20 cellular contexts compared by ENCODE assay signal in genomic region chr9:78273761-78274160, GRCh38.
"Had no signal": no experiment of that assay in that cellular context is flagged by ENCODE, and none has a peak within 500 bp of the region (broad histone marks: within the 10 kb centered on the region; RNA-seq: fewer than 3 reads in every experiment).

No MANE protein-coding gene starts in this region.

- H2AFZ ChIP-seq: neural progenitor cell had no signal

- H3K4me1 ChIP-seq: gastrocnemius medialis, heart left ventricle, neural progenitor cell, spleen had no signal

- H3K9me3 ChIP-seq: gastrocnemius medialis, heart left ventricle, lower lobe of right lung, ovary, spleen, thoracic aorta had no signal

- H3K36me3 ChIP-seq: ovary had no signal

- H3K27me3 ChIP-seq: gastrocnemius medialis, heart left ventricle, neural progenitor cell, ovary, spleen had no signal

- H3K4me2 ChIP-seq: neural progenitor cell had no signal

- H3K27me3 Mint-ChIP-seq: activated B cell treated with CpG ODN at 0.5 μM for 24 hours; activated CD8-positive, alpha-beta T cell treated with anti-CD3 and anti-CD28 coated beads for 36 hours had no signal

- DNase-seq: activated B cell treated with CpG ODN at 0.5 μM for 24 hours; activated CD4-positive, alpha-beta T cell treated with anti-CD3 and anti-CD28 coated beads for 48 hours; activated CD8-positive, alpha-beta T cell treated with anti-CD3 and anti-CD28 coated beads for 36 hours; activated effector memory CD4-positive, alpha-beta T cell treated with anti-CD3 and anti-CD28 coated beads, Interleukin-2, amount 50 U/mL, for 16 hours; activated T-cell treated with anti-CD3 and anti-CD28 coated beads, Interleukin-2, amount 50 U/mL, for 4 hours; aorta; effector CD4-positive, alpha-beta T cell; gastrocnemius medialis; heart left ventricle; left colon; lower lobe of right lung; midbrain; ovary; spleen; T-helper 2 cell had no signal

- H3K4me3 Mint-ChIP-seq: activated B cell treated with CpG ODN at 0.5 μM for 24 hours; activated CD8-positive, alpha-beta T cell treated with anti-CD3 and anti-CD28 coated beads for 36 hours; activated T-cell treated with anti-CD3 and anti-CD28 coated beads, Interleukin-2, amount 50 U/mL, for 4 hours; neural progenitor cell had no signal

- ATAC-seq: activated CD8-positive, alpha-beta T cell treated with anti-CD3 and anti-CD28 coated beads for 36 hours; activated naive CD4-positive, alpha-beta T cell treated with anti-CD3 and anti-CD28 coated beads, Interleukin-2, amount 50 U/mL, for 72 hours; activated T-cell treated with anti-CD3 and anti-CD28 coated beads, Interleukin-2, amount 50 U/mL, for 4 hours; gastrocnemius medialis; heart left ventricle; left colon; lower lobe of right lung; sciatic nerve had no signal

- H3K4me3 ChIP-seq: coronary artery, gastrocnemius medialis, heart left ventricle, lower lobe of right lung, neural progenitor cell, ovary, spleen, thoracic aorta had no signal

- H3K9me3 Mint-ChIP-seq: activated B cell treated with CpG ODN at 0.5 μM for 24 hours; activated CD8-positive, alpha-beta T cell treated with anti-CD3 and anti-CD28 coated beads for 36 hours; activated naive CD4-positive, alpha-beta T cell treated with anti-CD3 and anti-CD28 coated beads, Interleukin-2, amount 50 U/mL, for 72 hours; activated T-cell treated with anti-CD3 and anti-CD28 coated beads, Interleukin-2, amount 50 U/mL, for 4 hours; neural progenitor cell had no signal

- H3K27ac ChIP-seq: coronary artery, gastrocnemius medialis, heart left ventricle, lower lobe of right lung, neural progenitor cell, ovary, spleen, thoracic aorta had no signal

- H3K9ac ChIP-seq: neural progenitor cell had no signal

- H3K27ac Mint-ChIP-seq: activated B cell treated with CpG ODN at 0.5 μM for 24 hours; activated CD8-positive, alpha-beta T cell treated with anti-CD3 and anti-CD28 coated beads for 36 hours; activated naive CD4-positive, alpha-beta T cell treated with anti-CD3 and anti-CD28 coated beads, Interleukin-2, amount 50 U/mL, for 72 hours; neural progenitor cell had no signal

- H3K4me1 Mint-ChIP-seq: activated B cell treated with CpG ODN at 0.5 μM for 24 hours, neural progenitor cell had no signal
